ENCODE assay signal across 8 cellular contexts in genomic region chr2:70133127-70133452, GRCh38. TPM values are rescaled to one million over a fixed set of nuclear protein-coding genes. Genes with fewer than 3 reads are reported as not detected.
DNase-seq lines count a peak whose midpoint lies in the region; ATAC-seq and TF ChIP-seq lines count a peak whose summit lies in the region.

No MANE protein-coding gene starts in this region.

- CTCF ChIA-PET in GM10248 (lab: Yijun Ruan, JAX) = interaction anchor here (0.9 to 5.4 kb wide), 15 partner anchors 9 to 408 kb away, joined by 3 to 33 read pairs (median 5); partner anchors contain the start of gene MXD1

- H3K27me3 ChIP-seq in right lobe of liver = no peaks in the 10 kb centered on the region

- H3K27ac ChIP-seq in right lobe of liver = peak overlapping the region; percentile 88 to 99 (median 95)
- peak overlapping the region; percentile 99 for H3K27ac ChIP-seq in temporal lobe (ENCODE audit: low read depth, low read length)

- no peak for TF ChIP-seq CTCF in right lobe of liver (IDR thresholded peaks at IDR 0.05)
- TF ChIP-seq CTCF in GM10248 (IDR thresholded peaks at IDR 0.05; ENCODE audit: control extremely low read depth, extremely low read depth, low read depth, missing control alignments) = no peak

- WGBS in right lobe of liver (ENCODE audit: insufficient coverage, low coverage, low lambda C conversion rate, missing lambda C conversion rate) = 50% methylated on average over 1 of the region's 1 CpG

- H3K27ac Mint-ChIP-seq in T-helper 2 cell treated with Interferon-gamma antibody and Interleukin-4, amounts not matched to agents 5 μg/mL and 100 μg/mL, for 36 hours = peak overlapping the region; percentile 98
- H3K27ac Mint-ChIP-seq in activated naive CD8-positive, alpha-beta T cell treated with anti-CD3 and anti-CD28 coated beads for 36 hours = peak overlapping the region; percentile 93

- peaks cover 3% of the 10 kb centered on the region for H3K36me3 Mint-ChIP-seq in T-helper 2 cell treated with Interferon-gamma antibody and Interleukin-4, amounts not matched to agents 5 μg/mL and 100 μg/mL, for 36 hours (ENCODE audit: low read depth)
- peaks cover 11% of the 10 kb centered on the region for H3K36me3 Mint-ChIP-seq in activated naive CD8-positive, alpha-beta T cell treated with anti-CD3 and anti-CD28 coated beads for 36 hours

- peak overlapping the region; percentile 88 for H3K4me3 Mint-ChIP-seq in T-helper 2 cell treated with Interferon-gamma antibody and Interleukin-4, amounts not matched to agents 5 μg/mL and 100 μg/mL, for 36 hours
- peak overlapping the region; percentile 85 for H3K4me3 Mint-ChIP-seq in activated naive CD8-positive, alpha-beta T cell treated with anti-CD3 and anti-CD28 coated beads for 36 hours

- H3K9me3 ChIP-seq in right lobe of liver = no peaks in the 10 kb centered on the region

- peak overlapping the region in 2 of 3 donors; percentile 38 to 47 for H3K4me3 ChIP-seq in right lobe of liver

- H3K4me1 ChIP-seq in right lobe of liver = peaks cover 0 to 26% (median 17%) of the 10 kb centered on the region in 4 donors

- POLR2A ChIA-PET in GM10248 (lab: Yijun Ruan, JAX) = interaction anchor here (1.1 to 2.5 kb wide), 4 partner anchors 8 to 218 kb away, joined by 3 to 11 read pairs (median 6); partner anchors contain the start of gene MXD1

- H3K9me3 Mint-ChIP-seq in T-helper 2 cell treated with Interferon-gamma antibody and Interleukin-4, amounts not matched to agents 5 μg/mL and 100 μg/mL, for 36 hours = peaks cover 3% of the 10 kb centered on the region
- peaks cover 4% of the 10 kb centered on the region for H3K9me3 Mint-ChIP-seq in activated naive CD8-positive, alpha-beta T cell treated with anti-CD3 and anti-CD28 coated beads for 36 hours

- H3K4me1 Mint-ChIP-seq in T-helper 2 cell treated with Interferon-gamma antibody and Interleukin-4, amounts not matched to agents 5 μg/mL and 100 μg/mL, for 36 hours (ENCODE audit: low read depth) = peaks cover 64% of the 10 kb centered on the region
- H3K4me1 Mint-ChIP-seq in activated naive CD8-positive, alpha-beta T cell treated with anti-CD3 and anti-CD28 coated beads for 36 hours = peaks cover 67% of the 10 kb centered on the region

- H3K36me3 ChIP-seq in right lobe of liver = no peaks in the 10 kb centered on the region

- ATAC-seq in right lobe of liver = no peak

- no peak for TF ChIP-seq POLR2A in right lobe of liver (IDR thresholded peaks at IDR 0.05)

- H3K27me3 Mint-ChIP-seq in T-helper 2 cell treated with Interferon-gamma antibody and Interleukin-4, amounts not matched to agents 5 μg/mL and 100 μg/mL, for 36 hours (ENCODE audit: low read depth) = no peaks in the 10 kb centered on the region
- H3K27me3 Mint-ChIP-seq in activated naive CD8-positive, alpha-beta T cell treated with anti-CD3 and anti-CD28 coated beads for 36 hours = no peaks in the 10 kb centered on the region

- DNase-seq in T-helper 2 cell treated with Interferon-gamma antibody and Interleukin-4, amounts not matched to agents 5 μg/mL and 100 μg/mL, for 36 hours (ENCODE audit: low spot score) = no peak
- no peak for DNase-seq in T-helper 2 cell
- no peak for DNase-seq in activated naive CD8-positive, alpha-beta T cell treated with anti-CD3 and anti-CD28 coated beads for 36 hours
- no peak for DNase-seq in right lobe of liver
- DNase-seq in NOMO-1 treated with DMSO at 0.1 percent for 48 hours (lab: John Stamatoyannopoulos, UW; ENCODE audit: unreplicated experiment) = no peak
- no peak for DNase-seq in iPS-NIHi11 (ENCODE audit: low spot score)
- DNase-seq in GM10248 (ENCODE audit: extremely low spot score) = no peak

- intact Hi-C loops in right lobe of liver (cut with DNase I) = no loop called here

RNA-seq across cellular contexts. Expression of gene PCBP1, which starts 45.8 kb away (rescaled TPM):
- total RNA-seq in activated naive CD8-positive, alpha-beta T cell treated with anti-CD3 and anti-CD28 coated beads for 36 hours = 100 to 1,000 TPM; 449 to 455 TPM
- total RNA-seq in right lobe of liver (100 to 1,000 TPM; 147 to 220 (median 178) TPM), temporal lobe (36.6 TPM)

RNA-seq across cellular contexts. Expression of gene C2orf42, which starts 57.7 kb away (rescaled TPM):
- total RNA-seq in activated naive CD8-positive, alpha-beta T cell treated with anti-CD3 and anti-CD28 coated beads for 36 hours = 10 to 100 TPM; 16.0 to 17.4 TPM
- total RNA-seq in right lobe of liver (10 to 100 TPM; 10.9 to 22.5 (median 16.7) TPM), temporal lobe (14.5 TPM)
